24 cellular contexts compared by ENCODE assay signal in genomic region chr7:77778535-77778934, GRCh38. TPM values are rescaled to one million over a fixed set of nuclear protein-coding genes. Genes with fewer than 3 reads are reported as not detected.
A peak's percentile ranks its signal among the peaks of the same experiment; 100 is the strongest.
DNase-seq lines count a peak whose midpoint lies in the region; ATAC-seq, FAIRE-seq and TF ChIP-seq lines count a peak whose summit lies in the region.
"Had no signal": no experiment of that assay in that cellular context is flagged by ENCODE, and none has a peak within 500 bp of the region (broad histone marks: within the 10 kb centered on the region; RNA-seq: fewer than 3 reads in every experiment).

No MANE protein-coding gene starts in this region.

- no peak for ATAC-seq in GM12878
- ATAC-seq in HG03196 (IDR thresholded peaks at IDR 0.05; ENCODE audit: unreplicated experiment) = no peak
- ATAC-seq in heart right ventricle = no peak
- ATAC-seq: HCT116 had no signal

- H2AFZ ChIP-seq in GM12878 (ENCODE audit: control insufficient read depth, low read depth, low read length) = no peak overlapping the region

- H3K4me3 ChIP-seq in GM12878 (no peak overlapping the region), heart right ventricle (no peak overlapping the region)
- H3K4me3 ChIP-seq: BLaER1 had no signal

- no peak for DNase-seq in activated CD4-positive, alpha-beta T cell treated with anti-CD3 and anti-CD28 coated beads, Interleukin-2, amount 10 ng/mL, durations not matched to agents 7 days and 5 days
- DNase-seq in activated CD4-positive, alpha-beta T cell treated with anti-CD3 and anti-CD28 coated beads for 4 hours = no peak
- DNase-seq in GM19239 (ENCODE audit: insufficient read length, low spot score) (no peak), GM12878 (ENCODE audit: low read depth, low spot score) (no peak), heart right ventricle (no peak), OCI-M2 (lab: John Stamatoyannopoulos, UW; ENCODE audit: unreplicated experiment) (no peak)
- DNase-seq: 8988T; Calu3; CD4-positive, alpha-beta memory T cell; DMS 273 treated with DMSO at 0.1 percent for 48 hours; DMS53; DND-41; EL; HFFc6; KBM-7 had no signal

- SMC1A ChIA-PET in GM12878 (lab: Charles Lee; ENCODE audit: uncharacterized antibody, unreplicated experiment) = interaction anchor here (2.0 kb wide), 1 partner anchor 127 kb away, joined by 8 read pairs; no protein-coding TSS in a partner anchor

- H3K27me3 ChIP-seq in GM12878 (replicated peaks in 1 of 2; ENCODE audit: control insufficient read depth in 2 of 2, insufficient read depth in 2 of 2, low read length in 1 of 2) (no peaks in the 10 kb centered on the region), heart right ventricle (no peaks in the 10 kb centered on the region)
- H3K27me3 ChIP-seq: BLaER1 had no signal

- no peak overlapping the region for H3K4me3 Mint-ChIP-seq in activated CD4-positive, alpha-beta T cell treated with anti-CD3 and anti-CD28 coated beads, Interleukin-2, amount 10 ng/mL, durations not matched to agents 7 days and 5 days
- H3K4me3 Mint-ChIP-seq: CD14-positive monocyte; CD4-positive, alpha-beta memory T cell; HFFc6; IgD-negative memory B cell had no signal

- H3K27ac Mint-ChIP-seq in activated CD4-positive, alpha-beta T cell treated with anti-CD3 and anti-CD28 coated beads, Interleukin-2, amount 10 ng/mL, durations not matched to agents 7 days and 5 days = peak overlapping the region; percentile 5
- H3K27ac Mint-ChIP-seq: CD14-positive monocyte; CD4-positive, alpha-beta memory T cell; HFFc6; IgD-negative memory B cell had no signal

- BruUV-seq in GM12878 (replicated peaks; lab: Mats Ljungman, UMichigan) = TSS peak; percentile 30

- no peaks in the 10 kb centered on the region for H3K79me2 ChIP-seq in GM12878 (ENCODE audit: control insufficient read depth, insufficient read depth, low read length)

- H3K4me1 ChIP-seq in GM12878 (ENCODE audit: control insufficient read depth, insufficient read depth, low read length) (no peaks in the 10 kb centered on the region), heart right ventricle (peaks cover 0 to 3% (median 0%) of the 10 kb centered on the region in 9 donors)
- H3K4me1 ChIP-seq: BLaER1 had no signal

- no peaks in the 10 kb centered on the region for H3K9me3 Mint-ChIP-seq in activated CD4-positive, alpha-beta T cell treated with anti-CD3 and anti-CD28 coated beads, Interleukin-2, amount 10 ng/mL, durations not matched to agents 7 days and 5 days
- H3K9me3 Mint-ChIP-seq: CD4-positive, alpha-beta memory T cell; HFFc6 had no signal

- H3K4me2 ChIP-seq in GM12878 (ENCODE audit: control insufficient read depth, insufficient read depth) = no peak overlapping the region
- H3K4me2 ChIP-seq: BLaER1 had no signal

- no peak overlapping the region for H3K9ac ChIP-seq in GM12878 (ENCODE audit: control insufficient read depth, insufficient read depth, low read length)
- H3K9ac ChIP-seq: BLaER1 had no signal

- POLR2A ChIA-PET in activated CD4-positive, alpha-beta T cell treated with anti-CD3 and anti-CD28 coated beads, Interleukin-2, amount 10 ng/mL, durations not matched to agents 7 days and 5 days (lab: Charles Lee) = no interaction called here
- POLR2A ChIA-PET in GM12878 (lab: Charles Lee) = no interaction called here

- 98% methylated on average over 2 of the region's 2 CpGs for WGBS in GM12878 (ENCODE audit: insufficient coverage, insufficient replicate concordance, low lambda C conversion rate, missing lambda C conversion rate)
- 91 to 98% methylated on average over 2 of the region's 2 CpGs for WGBS in heart right ventricle, 2 donors

- in situ Hi-C loops in GM12878 (cut with MboI) = no loop called here

- H3K9me3 ChIP-seq in GM12878 (replicated peaks; ENCODE audit: control insufficient read depth, insufficient read depth, low read length) (no peaks in the 10 kb centered on the region), heart right ventricle (peaks cover 0 to 15% (median 0%) of the 10 kb centered on the region in 11 donors)

- intact Hi-C loops in GM12878 (cut with micrococcal nuclease; ENCODE audit: unreplicated experiment) (no loop called here), heart right ventricle (cut with DNase I) (no loop called here)

- H3K36me3 Mint-ChIP-seq in activated CD4-positive, alpha-beta T cell treated with anti-CD3 and anti-CD28 coated beads, Interleukin-2, amount 10 ng/mL, durations not matched to agents 7 days and 5 days (ENCODE audit: low read depth) = peaks cover 49% of the 10 kb centered on the region

- RAD21 ChIA-PET in GM12878 (lab: Charles Lee; ENCODE audit: unreplicated experiment) = no interaction called here

- no peak for TF ChIP-seq EP300 in GM12878 (IDR thresholded peaks at IDR 0.05; ENCODE audit: borderline replicate concordance in 1 of 2, control insufficient read depth in 1 of 2, low read depth in 2 of 2, low read length in 2 of 2)

- no peaks in the 10 kb centered on the region for H4K20me1 ChIP-seq in GM12878 (ENCODE audit: control insufficient read depth, insufficient read depth)
- H4K20me1 ChIP-seq: BLaER1 had no signal

- peaks cover 7% of the 10 kb centered on the region for H3K4me1 Mint-ChIP-seq in activated CD4-positive, alpha-beta T cell treated with anti-CD3 and anti-CD28 coated beads, Interleukin-2, amount 10 ng/mL, durations not matched to agents 7 days and 5 days

- no peak for TF ChIP-seq RAD21 in GM12878 (IDR thresholded peaks at IDR 0.05; ENCODE audit: insufficient read depth, low read depth, low read length)

- no peak for TF ChIP-seq POLR2A in GM12878 (IDR thresholded peaks at IDR 0.05; ENCODE audit: low read depth, low read length)

- no peak for TF ChIP-seq CTCF in GM12878 (IDR thresholded peaks at IDR 0.05 in 2 of 3, conservative IDR thresholded peaks at IDR 0.05 in 1 of 3; ENCODE audit: control insufficient read depth in 2 of 3, extremely low read depth in 1 of 3, insufficient read depth in 1 of 3, low read depth in 3 of 3, low read length in 3 of 3)
- no peak for TF ChIP-seq CTCF in heart right ventricle (IDR thresholded peaks at IDR 0.05)

- H3K36me3 ChIP-seq in GM12878 (ENCODE audit: control insufficient read depth in 2 of 2, insufficient read depth in 2 of 2, low read length in 1 of 2) (peaks cover 0 to 24% of the 10 kb centered on the region in 2 experiments; a peak in 3 of 4 replicates), heart right ventricle (peaks cover 0 to 91% (median 37%) of the 10 kb centered on the region in 9 donors)

- H3K27ac ChIP-seq in GM12878 (ENCODE audit: control insufficient read depth, insufficient read depth) = no peak overlapping the region
- H3K27ac ChIP-seq in heart right ventricle = no peak overlapping the region
- H3K27ac ChIP-seq: BLaER1 had no signal

- peak; percentile 75 for FAIRE-seq in GM19239 (lab: Jason Lieb, UNC)
- FAIRE-seq in GM12878 (lab: Jason Lieb, UNC) = no peak
- FAIRE-seq in islet of Langerhans (lab: Jason Lieb, UNC) = peak; percentile 5
- FAIRE-seq: GM18507, H54, HTR-8/SVneo had no signal

- CTCF ChIA-PET in activated CD4-positive, alpha-beta T cell treated with anti-CD3 and anti-CD28 coated beads, Interleukin-2, amount 10 ng/mL, durations not matched to agents 7 days and 5 days (lab: Charles Lee) = no interaction called here
- CTCF ChIA-PET in GM12878 (lab: Yijun Ruan, JAX) = interaction anchor here (1.1 to 1.2 kb wide), 3 partner anchors 9 to 262 kb away, joined by 3 to 5 read pairs (median 4); partner anchors contain the start of genes PHTF2 and TMEM60

- no peaks in the 10 kb centered on the region for H3K27me3 Mint-ChIP-seq in activated CD4-positive, alpha-beta T cell treated with anti-CD3 and anti-CD28 coated beads, Interleukin-2, amount 10 ng/mL, durations not matched to agents 7 days and 5 days
- H3K27me3 Mint-ChIP-seq: CD4-positive, alpha-beta memory T cell; IgD-negative memory B cell had no signal

RNA-seq across cellular contexts. Expression of gene TMEM60, which starts 19.7 kb away (rescaled TPM):
- total RNA-seq in activated CD4-positive, alpha-beta T cell treated with anti-CD3 and anti-CD28 coated beads, Interleukin-2, amount 10 ng/mL, durations not matched to agents 7 days and 5 days = 10 to 100 TPM; 15.2 to 15.9 TPM
- total RNA-seq in GM12878 (2013; cell fraction: nucleolus; rRNA removed) = 7.0 and 7.6 TPM in 2 replicates
- total RNA-seq in GM12878 (2014; rRNA removed) = 15.5 and 21.0 TPM in 2 replicates
- 20.1 and 21.3 TPM in 2 replicates for total RNA-seq in GM12878 (2014; rRNA removed; fragmentation: Illumina TruSeq; extraction: Trizol)
- total RNA-seq in GM12878 (2021) = 12.8 and 13.2 TPM in 2 replicates
- 10.9 TPM for polyA plus RNA-seq in GM12878 (2011; ENCODE audit: low read depth)
- polyA plus RNA-seq in GM12878 (2011; rRNA removed) = 36.3 and 48.0 TPM in 2 replicates
- 12.2 and 14.0 TPM in 2 replicates for polyA plus RNA-seq in GM12878 (2011; cell fraction: cytosol; rRNA removed)
- polyA plus RNA-seq in GM12878 (2011; cell fraction: nucleus; rRNA removed) = 9.8 and 12.7 TPM in 2 replicates
- polyA plus RNA-seq in GM12878 (2012) = 17.0 and 20.6 TPM in 2 replicates
- 20.9 and 24.3 TPM in 2 replicates for polyA plus RNA-seq in GM12878 (2014; fragmentation: Illumina TruSeq; extraction: Trizol)
- 10 to 100 TPM; 75.6 to 94.2 TPM for polyA plus RNA-seq in GM12878 (2014; fragmentation: Nextera tagmentation; extraction: Ambion mirVana)
- polyA plus RNA-seq in GM12878 (2014; rRNA removed) = 18.8 and 25.7 TPM in 2 replicates
- 10 to 100 TPM; 34.8 to 36.0 TPM for polyA plus RNA-seq in GM12878 (2016; fragmentation: Nextera tagmentation; extraction: Ambion mirVana)
- polyA minus RNA-seq in GM12878 (2011; rRNA and poly(A)+ RNA removed) = 11.5 and 11.6 TPM in 2 replicates
- polyA minus RNA-seq in GM12878 (2011; cell fraction: cytosol; rRNA and poly(A)+ RNA removed) = 3.1 and 6.0 TPM in 2 replicates
- polyA minus RNA-seq in GM12878 (2011; cell fraction: nucleus; rRNA and poly(A)+ RNA removed) = 3.4 and 4.4 TPM in 2 replicates
- total RNA-seq in heart right ventricle = 1 to 10 TPM; 4.7 to 9.9 (median 7.1) TPM
- 10 to 100 TPM; 13.6 to 15.6 TPM for polyA plus RNA-seq in heart right ventricle

RNA-seq across cellular contexts. Expression of gene PHTF2, which starts 20.0 kb away (rescaled TPM):
- total RNA-seq in activated CD4-positive, alpha-beta T cell treated with anti-CD3 and anti-CD28 coated beads, Interleukin-2, amount 10 ng/mL, durations not matched to agents 7 days and 5 days = 10 to 100 TPM; 33.6 to 39.5 TPM
- total RNA-seq in GM12878 (2013; cell fraction: nucleolus; rRNA removed) = 98.2 and 101 TPM in 2 replicates
- total RNA-seq in GM12878 (2014; rRNA removed) (29.2 and 35.3 TPM in 2 replicates), GM12878 (2014; rRNA removed; fragmentation: Illumina TruSeq; extraction: Trizol) (35.1 and 35.7 TPM in 2 replicates), GM12878 (2021) (30.4 and 33.6 TPM in 2 replicates), heart right ventricle (10 to 100 TPM; 13.6 to 29.1 (median 25.6) TPM)
- 9.0 TPM for polyA plus RNA-seq in GM12878 (2011; ENCODE audit: low read depth)
- polyA plus RNA-seq in GM12878 (2011; rRNA removed) (41.8 and 69.0 TPM in 2 replicates), GM12878 (2014; fragmentation: Illumina TruSeq; extraction: Trizol) (40.3 and 50.4 TPM in 2 replicates), GM12878 (2014; fragmentation: Nextera tagmentation; extraction: Ambion mirVana) (10 to 100 TPM; 12.9 to 14.1 TPM), GM12878 (2014; rRNA removed) (22.0 and 23.8 TPM in 2 replicates), GM12878 (2016; fragmentation: Nextera tagmentation; extraction: Ambion mirVana) (10 to 100 TPM; 21.0 to 24.7 TPM), heart right ventricle (10 to 100 TPM; 12.8 to 13.5 TPM)
- polyA plus RNA-seq in GM12878 (2011; cell fraction: cytosol; rRNA removed) = 12.3 and 15.8 TPM in 2 replicates
- polyA plus RNA-seq in GM12878 (2011; cell fraction: nucleus; rRNA removed) = 32.1 and 34.3 TPM in 2 replicates
- 17.4 and 21.1 TPM in 2 replicates for polyA plus RNA-seq in GM12878 (2012)
- polyA minus RNA-seq in GM12878 (2011; rRNA and poly(A)+ RNA removed) = 32.5 and 41.2 TPM in 2 replicates
- 12.6 and 13.6 TPM in 2 replicates for polyA minus RNA-seq in GM12878 (2011; cell fraction: cytosol; rRNA and poly(A)+ RNA removed)
- polyA minus RNA-seq in GM12878 (2011; cell fraction: nucleus; rRNA and poly(A)+ RNA removed) = 29.0 and 31.5 TPM in 2 replicates
